In genomic region chr19:34359140-34359953, GRCh38 we compare ENCODE assay signal across 1 cellular context.
TF ChIP-seq lines count a peak whose summit lies in the region.

No MANE protein-coding gene starts in this region.

TF ChIP-seq in HepG2, 621 proteins besides CTCF, POLR2A, EP300 and RAD21 (continued from another document and continues in another):
- TF ChIP-seq ZNF687 (CRISPR knock-in tag; IDR thresholded peaks at IDR 0.05) (peak; percentile 96), MLX (CRISPR knock-in tag; IDR thresholded peaks at IDR 0.05) (peak; percentile 93), ZNF326 (CRISPR knock-in tag; IDR thresholded peaks at IDR 0.05; ENCODE audit: borderline replicate concordance) (no peak), HOXA5 (CRISPR knock-in tag; IDR thresholded peaks at IDR 0.05) (no peak), SAFB2 (CRISPR knock-in tag; IDR thresholded peaks at IDR 0.05; ENCODE audit: borderline replicate concordance, low read depth) (peak; percentile 30; the same call in 1 of the 2 replicates), ZNF44 (CRISPR knock-in tag; IDR thresholded peaks at IDR 0.05) (no peak), DMAP1 (CRISPR knock-in tag; IDR thresholded peaks at IDR 0.05) (peak; percentile 86), ZNF329 (CRISPR knock-in tag; IDR thresholded peaks at IDR 0.05; ENCODE audit: low read depth) (no peak), GATAD1 (CRISPR knock-in tag; IDR thresholded peaks at IDR 0.05) (peak; percentile 53; the same call in 1 of the 2 replicates), NFE2L1 (CRISPR knock-in tag; IDR thresholded peaks at IDR 0.05; ENCODE audit: borderline replicate concordance) (peak; percentile 99), THRA (CRISPR knock-in tag; IDR thresholded peaks at IDR 0.05; ENCODE audit: borderline replicate concordance) (peak; percentile 19; the same call in 1 of the 2 replicates), PAF1 (CRISPR knock-in tag; IDR thresholded peaks at IDR 0.05) (no peak), HNF4G (IDR thresholded peaks at IDR 0.05; ENCODE audit: borderline replicate concordance, low read depth, low read length) (peak; percentile 6; the same call in 1 of the 2 replicates), HNF4G (CRISPR knock-in tag; IDR thresholded peaks at IDR 0.05; ENCODE audit: borderline replicate concordance, low read depth) (0 out of 2 replicates have a peak, but pooled peaks have one; percentile 57), ZNF773 (CRISPR knock-in tag; IDR thresholded peaks at IDR 0.05; ENCODE audit: borderline replicate concordance) (no peak), LCORL (IDR thresholded peaks at IDR 0.05) (no peak), LCORL (CRISPR knock-in tag; IDR thresholded peaks at IDR 0.05) (peak; percentile 49; the same call in 1 of the 2 replicates), SP4 (CRISPR knock-in tag; IDR thresholded peaks at IDR 0.05) (peak; percentile 70), SMAD9 (CRISPR knock-in tag; IDR thresholded peaks at IDR 0.05) (0 out of 2 replicates have a peak, but pooled peaks have one; percentile 58), ZNF414 (CRISPR knock-in tag; IDR thresholded peaks at IDR 0.05) (peak; percentile 53; the same call in 1 of the 2 replicates), ZNF24 (IDR thresholded peaks at IDR 0.05) (no peak), BCL6 (CRISPR knock-in tag; IDR thresholded peaks at IDR 0.05) (peak; percentile 36; the same call in 1 of the 2 replicates), ZNF138 (CRISPR knock-in tag; IDR thresholded peaks at IDR 0.05; ENCODE audit: low read depth) (peak; percentile 58; the same call in 1 of the 2 replicates), NFAT5 (CRISPR knock-in tag; IDR thresholded peaks at IDR 0.05) (no peak), ZNF747 (CRISPR knock-in tag; IDR thresholded peaks at IDR 0.05; ENCODE audit: borderline replicate concordance) (peak; percentile 98; the same call in 1 of the 2 replicates), HES4 (CRISPR knock-in tag; IDR thresholded peaks at IDR 0.05; ENCODE audit: borderline replicate concordance) (peak; percentile 74; the same call in 1 of the 2 replicates), YEATS2 (CRISPR knock-in tag; IDR thresholded peaks at IDR 0.05; ENCODE audit: borderline replicate concordance) (peak; percentile 92), MEF2D (CRISPR knock-in tag; IDR thresholded peaks at IDR 0.05) (peak; percentile 82), ZNF274 (CRISPR knock-in tag; IDR thresholded peaks at IDR 0.05) (0 out of 2 replicates have a peak, but pooled peaks have one; percentile 22), SIN3B (IDR thresholded peaks at IDR 0.05; ENCODE audit: low read length) (no peak), MYC (CRISPR knock-in tag; IDR thresholded peaks at IDR 0.05; ENCODE audit: borderline replicate concordance) (peak; percentile 94), ZNF709 (CRISPR knock-in tag; IDR thresholded peaks at IDR 0.05) (0 out of 2 replicates have a peak, but pooled peaks have one; percentile 80), ZNF512 (CRISPR knock-in tag; IDR thresholded peaks at IDR 0.05) (no peak), WIZ (CRISPR knock-in tag; IDR thresholded peaks at IDR 0.05) (peak; percentile 71; the same call in 1 of the 2 replicates), ZNF496 (CRISPR knock-in tag; IDR thresholded peaks at IDR 0.05; ENCODE audit: insufficient replicate concordance) (no peak), FOXO1 (CRISPR knock-in tag; IDR thresholded peaks at IDR 0.05) (peak; percentile 64), ZNF318 (CRISPR knock-in tag; IDR thresholded peaks at IDR 0.05) (no peak), ZNF556 (CRISPR knock-in tag; IDR thresholded peaks at IDR 0.05; ENCODE audit: borderline replicate concordance) (peak; percentile 58; the same call in 1 of the 2 replicates)
